ENCODE assay signal across 12 cellular contexts in genomic region chr3:72041531-72041930, GRCh38.
DNase-seq lines count a peak whose midpoint lies in the region; ATAC-seq and TF ChIP-seq lines count a peak whose summit lies in the region.
"Had no signal": no experiment of that assay in that cellular context is flagged by ENCODE, and none has a peak within 500 bp of the region (broad histone marks: within the 10 kb centered on the region; RNA-seq: fewer than 3 reads in every experiment).

No MANE protein-coding gene starts in this region.

- H3K27ac ChIP-seq in WERI-Rb-1: peak overlapping the region; percentile 82
- H3K27ac ChIP-seq: adrenal gland had no signal

- peak; percentile 52 for TF ChIP-seq CTCF in WERI-Rb-1 (IDR thresholded peaks at IDR 0.05; ENCODE audit: low read depth, low read length)

- H3K9me3 ChIP-seq in WERI-Rb-1 (ENCODE audit: severe bottlenecking): no peaks in the 10 kb centered on the region
- H3K9me3 ChIP-seq: adrenal gland had no signal

- H3K4me3 ChIP-seq in WERI-Rb-1 (ENCODE audit: low read depth, low read length) (no peak overlapping the region; the same call in 1 of the 2 replicates), skeletal muscle cell (ENCODE audit: low read depth, low read length) (no peak overlapping the region)
- H3K4me3 ChIP-seq: adrenal gland had no signal

- H3K36me3 ChIP-seq in WERI-Rb-1: no peaks in the 10 kb centered on the region
- H3K36me3 ChIP-seq: adrenal gland had no signal

- ATAC-seq in HG02981 (IDR thresholded peaks at IDR 0.05; ENCODE audit: unreplicated experiment): no peak
- ATAC-seq: effector memory CD8-positive, alpha-beta T cell; right cardiac atrium had no signal

- peak; percentile 22 for DNase-seq in GM03348 (ENCODE audit: low spot score)
- peak; percentile 90 for DNase-seq in WERI-Rb-1
- DNase-seq in hippocampal formation (lab: John Stamatoyannopoulos, UW): peak; percentile 55 to 66
- peak; percentile 15 for DNase-seq in skeletal muscle cell (ENCODE audit: low read depth)
- DNase-seq in AML-193 (lab: John Stamatoyannopoulos, UW): no peak
- DNase-seq in germinal center (ENCODE audit: low spot score): no peak
- DNase-seq: adrenal gland; effector memory CD8-positive, alpha-beta T cell; NCI-H526 treated with DMSO at 0.1 percent for 48 hours; right cardiac atrium; SHP77 treated with DMSO at 0.1 percent for 48 hours had no signal

- H3K27me3 ChIP-seq in WERI-Rb-1 (ENCODE audit: insufficient read depth, low read depth, severe bottlenecking): no peaks in the 10 kb centered on the region
- H3K27me3 ChIP-seq: adrenal gland had no signal

Comparison
In these comparisons a context has a peak if more than half of its experiments do, and no peak if none do; other contexts are left out.
1. DNase-seq: peak in GM03348 (single experiment), WERI-Rb-1 (single experiment), hippocampal formation (2 of 2) and skeletal muscle cell (single experiment); none in AML-193 (0 of 2) and germinal center (single experiment).